In the genomic region with DNA sequence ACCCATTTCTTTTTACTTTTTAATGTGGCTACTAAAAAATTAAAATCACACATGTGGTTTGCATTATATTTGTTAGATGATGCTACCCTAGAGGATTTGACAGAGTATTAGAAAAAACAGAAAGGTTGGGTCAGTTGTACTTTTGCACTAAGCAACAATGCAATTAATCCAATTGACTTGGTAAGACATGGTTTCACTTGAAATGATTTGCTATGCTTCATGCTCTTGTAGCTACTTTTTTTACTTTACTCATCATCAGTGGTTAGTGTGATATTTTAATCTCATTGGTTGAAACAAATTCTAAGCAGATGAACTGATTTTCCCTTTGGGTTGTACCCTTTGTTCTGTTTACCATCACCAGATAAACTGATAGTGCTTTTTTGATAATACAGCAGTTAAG, we compare ENCODE assay signal across 22 cellular contexts. TPM values are rescaled to one million over a fixed set of nuclear protein-coding genes. Genes with fewer than 3 reads are reported as not detected.
A peak's percentile ranks its signal among the peaks of the same experiment; 100 is the strongest.
DNase-seq lines count a peak whose midpoint lies in the region; ATAC-seq, FAIRE-seq and TF ChIP-seq lines count a peak whose summit lies in the region.
"Had no signal": no experiment of that assay in that cellular context is flagged by ENCODE, and none has a peak within 500 bp of the region (broad histone marks: within the 10 kb centered on the region; RNA-seq: fewer than 3 reads in every experiment).

No MANE protein-coding gene starts in this region.

- no peak for ATAC-seq in GM12878
- ATAC-seq in stimulated activated naive B cell treated with anti-CD40 and anti-IgM and Interleukin-4, amounts not matched to agents 10 μg/mL and 1 μg/mL and 100 μg/mL, for 72 hours (replicated peaks), result peak; percentile 42 to 73
- ATAC-seq: GM23338, HCT116 had no signal

- no peaks in the 10 kb centered on the region for H3K79me2 ChIP-seq in GM12878 (ENCODE audit: control insufficient read depth, insufficient read depth, low read length)

- no peak for TF ChIP-seq CTCF in GM12878 (IDR thresholded peaks at IDR 0.05 in 2 of 3, conservative IDR thresholded peaks at IDR 0.05 in 1 of 3; ENCODE audit: control insufficient read depth in 2 of 3, extremely low read depth in 1 of 3, insufficient read depth in 1 of 3, low read depth in 3 of 3, low read length in 3 of 3)

- H3K4me3 Mint-ChIP-seq in stimulated activated naive B cell treated with anti-CD40 and anti-IgM and Interleukin-4, amounts not matched to agents 10 μg/mL and 1 μg/mL and 100 μg/mL, for 72 hours, result no peak overlapping the region
- H3K4me3 Mint-ChIP-seq: CD14-positive monocyte; CD4-positive, alpha-beta T cell; CD8-positive, alpha-beta memory T cell; GM23338; H9 had no signal

- peaks cover 0 to 4% of the 10 kb centered on the region in 2 donors for H3K36me3 Mint-ChIP-seq in stimulated activated naive B cell treated with anti-CD40 and anti-IgM and Interleukin-4, amounts not matched to agents 10 μg/mL and 1 μg/mL and 100 μg/mL, for 72 hours
- H3K36me3 Mint-ChIP-seq: CD14-positive monocyte had no signal

- TF ChIP-seq EP300 in GM12878 (IDR thresholded peaks at IDR 0.05; ENCODE audit: borderline replicate concordance in 1 of 2, control insufficient read depth in 1 of 2, low read depth in 2 of 2, low read length in 2 of 2), result no peak

- H3K4me1 Mint-ChIP-seq in stimulated activated naive B cell treated with anti-CD40 and anti-IgM and Interleukin-4, amounts not matched to agents 10 μg/mL and 1 μg/mL and 100 μg/mL, for 72 hours, result peaks cover 3 to 13% of the 10 kb centered on the region in 2 donors
- H3K4me1 Mint-ChIP-seq: GM23338, H9 had no signal

- H3K27me3 ChIP-seq in GM12878 (replicated peaks in 1 of 2; ENCODE audit: control insufficient read depth in 2 of 2, insufficient read depth in 2 of 2, low read length in 1 of 2) (no peaks in the 10 kb centered on the region), MG63 (no peaks in the 10 kb centered on the region)
- H3K27me3 ChIP-seq: BE2C; BLaER1 treated with 17β-estradiol and CSF1 and Interleukin-3, amounts not matched to agents 10 nM and 100 nM had no signal

- H2AFZ ChIP-seq in GM12878 (ENCODE audit: control insufficient read depth, low read depth, low read length), result no peak overlapping the region
- H2AFZ ChIP-seq: GM23338 had no signal

- no peak for TF ChIP-seq POLR2A in GM12878 (IDR thresholded peaks at IDR 0.05; ENCODE audit: low read depth, low read length)

- no TSS peak for BruUV-seq in GM12878 (replicated peaks; lab: Mats Ljungman, UMichigan)

- POLR2A ChIA-PET in GM12878 (lab: Charles Lee), result no interaction called here

- no peak overlapping the region for H3K4me3 ChIP-seq in GM12878
- H3K4me3 ChIP-seq in MG63, result no peak overlapping the region
- H3K4me3 ChIP-seq: BLaER1 treated with 17β-estradiol and CSF1 and Interleukin-3, amounts not matched to agents 10 nM and 100 nM; GM23338 had no signal

- H3K4me1 ChIP-seq in GM12878 (ENCODE audit: control insufficient read depth, insufficient read depth, low read length), result no peaks in the 10 kb centered on the region
- H3K4me1 ChIP-seq: BE2C; BLaER1 treated with 17β-estradiol and CSF1 and Interleukin-3, amounts not matched to agents 10 nM and 100 nM had no signal

- no peak overlapping the region for H3K27ac ChIP-seq in GM12878 (ENCODE audit: control insufficient read depth, insufficient read depth)
- H3K27ac ChIP-seq: BLaER1 treated with 17β-estradiol and CSF1 and Interleukin-3, amounts not matched to agents 10 nM and 100 nM had no signal

- no peak overlapping the region for H3K4me2 ChIP-seq in GM12878 (ENCODE audit: control insufficient read depth, insufficient read depth)
- H3K4me2 ChIP-seq: BLaER1 treated with 17β-estradiol and CSF1 and Interleukin-3, amounts not matched to agents 10 nM and 100 nM; GM23338 had no signal

- FAIRE-seq in GM12878 (lab: Jason Lieb, UNC), result peak; percentile 56
- FAIRE-seq: D721Med, GM12891 had no signal

- in situ Hi-C loops in GM12878 (cut with MboI), result no loop called here

- H3K9me3 Mint-ChIP-seq in stimulated activated naive B cell treated with anti-CD40 and anti-IgM and Interleukin-4, amounts not matched to agents 10 μg/mL and 1 μg/mL and 100 μg/mL, for 72 hours, result peaks cover 0 to 4% of the 10 kb centered on the region in 2 donors
- H3K9me3 Mint-ChIP-seq: CD4-positive, alpha-beta T cell had no signal

- no peak overlapping the region for H3K9ac ChIP-seq in GM12878 (ENCODE audit: control insufficient read depth, insufficient read depth, low read length)
- H3K9ac ChIP-seq: BLaER1 treated with 17β-estradiol and CSF1 and Interleukin-3, amounts not matched to agents 10 nM and 100 nM had no signal

- intact Hi-C loops in GM12878 (cut with micrococcal nuclease; ENCODE audit: unreplicated experiment), result no loop called here

- H3K9me3 ChIP-seq in GM12878 (replicated peaks; ENCODE audit: control insufficient read depth, insufficient read depth, low read length) (no peaks in the 10 kb centered on the region; the same call in 2 of the 3 replicates), MG63 (peaks cover 7% of the 10 kb centered on the region; the same call in 1 of the 2 replicates)
- H3K9me3 ChIP-seq: BE2C had no signal

- TF ChIP-seq RAD21 in GM12878 (IDR thresholded peaks at IDR 0.05; ENCODE audit: insufficient read depth, low read depth, low read length), result no peak

- RAD21 ChIA-PET in GM12878 (lab: Charles Lee; ENCODE audit: unreplicated experiment), result no interaction called here

- H3K27ac Mint-ChIP-seq in stimulated activated naive B cell treated with anti-CD40 and anti-IgM and Interleukin-4, amounts not matched to agents 10 μg/mL and 1 μg/mL and 100 μg/mL, for 72 hours, result no peak overlapping the region
- H3K27ac Mint-ChIP-seq: CD14-positive monocyte; CD4-positive, alpha-beta T cell; CD8-positive, alpha-beta memory T cell; GM23338; H9 had no signal

- no peak for DNase-seq in GM12878 (ENCODE audit: low read depth, low spot score)
- peak; percentile 19 for DNase-seq in fibroblast of gingiva (ENCODE audit: low read depth)
- no peak for DNase-seq in stimulated activated naive B cell treated with anti-CD40 and anti-IgM and Interleukin-4, amounts not matched to agents 10 μg/mL and 1 μg/mL and 100 μg/mL, for 72 hours
- DNase-seq in 8988T, result no peak
- no peak for DNase-seq in MG63
- DNase-seq in Ammon's horn (ENCODE audit: low spot score), result no peak
- DNase-seq: BE2C; CD4-positive, alpha-beta T cell; CD8-positive, alpha-beta memory T cell; DMS 273 treated with DMSO at 0.1 percent for 48 hours; DMS79; EL; GDM1; H9 had no signal

- H3K36me3 ChIP-seq in GM12878 (ENCODE audit: control insufficient read depth in 2 of 2, insufficient read depth in 2 of 2, low read length in 1 of 2) (no peaks in the 10 kb centered on the region), MG63 (no peaks in the 10 kb centered on the region)
- H3K36me3 ChIP-seq: BE2C; BLaER1 treated with 17β-estradiol and CSF1 and Interleukin-3, amounts not matched to agents 10 nM and 100 nM had no signal

- CTCF ChIA-PET in GM12878 (lab: Yijun Ruan, JAX), result no interaction called here

- no peaks in the 10 kb centered on the region for H4K20me1 ChIP-seq in GM12878 (ENCODE audit: control insufficient read depth, insufficient read depth)
- H4K20me1 ChIP-seq: BLaER1 treated with 17β-estradiol and CSF1 and Interleukin-3, amounts not matched to agents 10 nM and 100 nM had no signal

- peaks cover 0 to 4% of the 10 kb centered on the region in 2 donors for H3K27me3 Mint-ChIP-seq in stimulated activated naive B cell treated with anti-CD40 and anti-IgM and Interleukin-4, amounts not matched to agents 10 μg/mL and 1 μg/mL and 100 μg/mL, for 72 hours
- H3K27me3 Mint-ChIP-seq: CD4-positive, alpha-beta T cell had no signal

- SMC1A ChIA-PET in GM12878 (lab: Charles Lee; ENCODE audit: uncharacterized antibody, unreplicated experiment), result no interaction called here

TF ChIP-seq in GM12878, 131 proteins besides CTCF, POLR2A, EP300 and RAD21 (continues in another document):
- TF ChIP-seq CHD1 (IDR thresholded peaks at IDR 0.05; ENCODE audit: low read depth, low read length) (no peak), GATAD2B (conservative IDR thresholded peaks at IDR 0.05; ENCODE audit: low read depth) (no peak), TCF12 (IDR thresholded peaks at IDR 0.05; ENCODE audit: low read depth, low read length) (no peak), RBBP5 (conservative IDR thresholded peaks at IDR 0.05) (no peak), SIN3A (IDR thresholded peaks at IDR 0.05; ENCODE audit: low read depth, low read length) (no peak), ZBED1 (IDR thresholded peaks at IDR 0.05; ENCODE audit: borderline replicate concordance) (no peak)
- TF ChIP-seq, protein P1, sequence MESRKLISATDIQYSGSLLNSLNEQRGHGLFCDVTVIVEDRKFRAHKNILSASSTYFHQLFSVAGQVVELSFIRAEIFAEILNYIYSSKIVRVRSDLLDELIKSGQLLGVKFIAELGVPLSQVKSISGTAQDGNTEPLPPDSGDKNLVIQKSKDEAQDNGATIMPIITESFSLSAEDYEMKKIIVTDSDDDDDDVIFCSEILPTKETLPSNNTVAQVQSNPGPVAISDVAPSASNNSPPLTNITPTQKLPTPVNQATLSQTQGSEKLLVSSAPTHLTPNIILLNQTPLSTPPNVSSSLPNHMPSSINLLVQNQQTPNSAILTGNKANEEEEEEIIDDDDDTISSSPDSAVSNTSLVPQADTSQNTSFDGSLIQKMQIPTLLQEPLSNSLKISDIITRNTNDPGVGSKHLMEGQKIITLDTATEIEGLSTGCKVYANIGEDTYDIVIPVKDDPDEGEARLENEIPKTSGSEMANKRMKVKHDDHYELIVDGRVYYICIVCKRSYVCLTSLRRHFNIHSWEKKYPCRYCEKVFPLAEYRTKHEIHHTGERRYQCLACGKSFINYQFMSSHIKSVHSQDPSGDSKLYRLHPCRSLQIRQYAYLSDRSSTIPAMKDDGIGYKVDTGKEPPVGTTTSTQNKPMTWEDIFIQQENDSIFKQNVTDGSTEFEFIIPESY (IDR thresholded peaks at IDR 0.05), result no peak

RNA-seq across cellular contexts. Expression of gene HMHB1, which starts 39.4 kb away (rescaled TPM):
- not detected in 2 replicates for total RNA-seq in GM12878 (2013; cell fraction: nucleolus; rRNA removed)
- total RNA-seq in GM12878 (2014; rRNA removed) (0.45 and 2.0 TPM in 2 replicates), GM12878 (2014; rRNA removed; fragmentation: Illumina TruSeq; extraction: Trizol) (3.0 and 3.1 TPM in 2 replicates), GM12878 (2021) (3.0 and 3.6 TPM in 2 replicates)
- polyA plus RNA-seq in GM12878 (2011; ENCODE audit: low read depth), result not detected
- polyA plus RNA-seq in GM12878 (2011; rRNA removed) (1.5 and 2.1 TPM in 2 replicates), GM12878 (2014; fragmentation: Illumina TruSeq; extraction: Trizol) (1.6 TPM in 1 of 2 replicates, not detected in the other), GM12878 (2014; fragmentation: Nextera tagmentation; extraction: Ambion mirVana) (10 to 100 TPM; 16.0 to 20.3 TPM), GM12878 (2014; rRNA removed) (4.1 and 6.2 TPM in 2 replicates), GM12878 (2016; fragmentation: Nextera tagmentation; extraction: Ambion mirVana) (1 to 10 TPM; 7.5 to 9.5 TPM)
- 0.81 TPM in 1 of 2 replicates, not detected in the other for polyA plus RNA-seq in GM12878 (2011; cell fraction: cytosol; rRNA removed)
- polyA plus RNA-seq in GM12878 (2011; cell fraction: nucleus; rRNA removed), result 0.76 TPM in 1 of 2 replicates, not detected in the other
- polyA plus RNA-seq in GM12878 (2012), result 1.6 and 2.6 TPM in 2 replicates
- not detected in 2 replicates for polyA minus RNA-seq in GM12878 (2011; rRNA and poly(A)+ RNA removed)
- polyA minus RNA-seq in GM12878 (2011; cell fraction: cytosol; rRNA and poly(A)+ RNA removed), result not detected in 2 replicates
- not detected in 2 replicates for polyA minus RNA-seq in GM12878 (2011; cell fraction: nucleus; rRNA and poly(A)+ RNA removed)
- not detected in 2 replicates for total RNA-seq in MG63 (2014; rRNA removed; shearing (Covaris generic); ENCODE audit: low replicate concordance)
- total RNA-seq: CD4-positive, alpha-beta T cell; CD8-positive, alpha-beta memory T cell; GM23338; H4; H9 had no signal
- polyA plus RNA-seq: AG04450; CD14-positive monocyte; CD8-positive, alpha-beta memory T cell; GM23338 had no signal
